11 cellular contexts compared by ENCODE assay signal in genomic region chr15:67193223-67194009, GRCh38.
A peak's percentile ranks its signal among the peaks of the same experiment; 100 is the strongest.
DNase-seq lines count a peak whose midpoint lies in the region; ATAC-seq and TF ChIP-seq lines count a peak whose summit lies in the region.
"Had no signal": no experiment of that assay in that cellular context is flagged by ENCODE, and none has a peak within 500 bp of the region (broad histone marks: within the 10 kb centered on the region; RNA-seq: fewer than 3 reads in every experiment).

No MANE protein-coding gene starts in this region.

- CTCF ChIA-PET in Calu3 (lab: Charles Lee) (no interaction called here), RWPE1 (lab: Yijun Ruan, JAX) (no interaction called here)

- no peak overlapping the region for H3K4me3 ChIP-seq in heart right ventricle
- peak overlapping the region in 1 of 3 donors; percentile 14 for H3K4me3 ChIP-seq in skeletal muscle tissue (ENCODE audit: low read length in 3 of 3)
- H3K4me3 ChIP-seq: SJCRH30 had no signal

- intact Hi-C loops in Calu3 (cut with micrococcal nuclease; ENCODE audit: unreplicated experiment) = no loop called here
- intact Hi-C loops in heart right ventricle (cut with DNase I) = no loop called here

- peak overlapping the region; percentile 15 for H3K27ac Mint-ChIP-seq in Calu3 (ENCODE audit: unreplicated experiment)

- DNase-seq in Calu3 (no peak), RWPE1 (ENCODE audit: low spot score) (no peak), heart right ventricle (no peak), NCI-H226 (no peak), inferior parietal cortex (ENCODE audit: extremely low spot score) (no peak), Kasumi-1 (lab: John Stamatoyannopoulos, UW) (no peak)
- DNase-seq in activated CD4-positive, CD25-positive, alpha-beta regulatory T cell treated with anti-CD3 and anti-CD28 coated beads, Interleukin-2, amount 50 U/mL, for 72 hours = no peak
- DNase-seq: activated CD4-positive, alpha-beta T cell treated with anti-CD3 and anti-CD28 coated beads for 48 hours; NCI-H510A treated with DMSO at 0.1 percent for 48 hours; SJCRH30 had no signal

- peak in 5 of 8 donors; percentile 13 to 59 (median 32) for ATAC-seq in heart right ventricle

- 61 to 71% methylated on average over 13 of the region's 13 CpGs for WGBS in heart right ventricle, 2 donors

- no peak for TF ChIP-seq CTCF in Calu3 (IDR thresholded peaks at IDR 0.05; ENCODE audit: unreplicated experiment)
- no peak for TF ChIP-seq CTCF in RWPE1 (conservative IDR thresholded peaks at IDR 0.05; ENCODE audit: low read depth)
- no peak for TF ChIP-seq CTCF in heart right ventricle (IDR thresholded peaks at IDR 0.05)

- H3K9me3 ChIP-seq in heart right ventricle = no peaks in the 10 kb centered on the region
- H3K9me3 ChIP-seq in skeletal muscle tissue (ENCODE audit: control insufficient read depth in 3 of 3, low read length in 3 of 3) = no peaks in the 10 kb centered on the region
- H3K9me3 ChIP-seq: SJCRH30 had no signal

- H3K4me1 ChIP-seq in heart right ventricle (peaks cover 21 to 60% (median 42%) of the 10 kb centered on the region in 9 donors), skeletal muscle tissue (ENCODE audit: control insufficient read depth in 3 of 3, insufficient read depth in 3 of 3, low read length in 3 of 3) (peaks cover 81 to 97% (median 82%) of the 10 kb centered on the region in 3 donors)

- no peak overlapping the region for H3K4me3 Mint-ChIP-seq in Calu3 (ENCODE audit: low read depth, unreplicated experiment)

- H3K27ac ChIP-seq in RWPE1 (peak overlapping the region; percentile 23), heart right ventricle (peak overlapping the region; percentile 22 to 79 (median 58)), skeletal muscle tissue (ENCODE audit: low read depth, low read length) (peak overlapping the region; percentile 90)
- H3K27ac ChIP-seq: SJCRH30 had no signal

- H3K36me3 ChIP-seq in heart right ventricle (peaks cover 0 to 65% (median 2%) of the 10 kb centered on the region in 9 donors), skeletal muscle tissue (ENCODE audit: control insufficient read depth in 3 of 3, insufficient read depth in 3 of 3, low read length in 3 of 3) (peaks cover 5 to 27% (median 20%) of the 10 kb centered on the region in 3 donors)

- POLR2A ChIA-PET in RWPE1 (lab: Yijun Ruan, JAX; ENCODE audit: low non-redundant PET) = no interaction called here

- no peaks in the 10 kb centered on the region for H3K27me3 ChIP-seq in heart right ventricle
- H3K27me3 ChIP-seq in skeletal muscle tissue (ENCODE audit: control insufficient read depth in 3 of 3, insufficient read depth in 3 of 3, low read length in 3 of 3) = no peaks in the 10 kb centered on the region
- H3K27me3 ChIP-seq: SJCRH30 had no signal

- H3K9me3 Mint-ChIP-seq in Calu3 (ENCODE audit: low read depth, unreplicated experiment) = no peaks in the 10 kb centered on the region

- peaks cover 94% of the 10 kb centered on the region for H3K36me3 Mint-ChIP-seq in Calu3 (ENCODE audit: insufficient read depth, unreplicated experiment)

- no TSS peak for BruUV-seq in Calu3 (replicated peaks; lab: Mats Ljungman, UMichigan)

- peaks cover 23% of the 10 kb centered on the region for H3K4me1 Mint-ChIP-seq in Calu3 (ENCODE audit: low read depth, unreplicated experiment)

- H3K27me3 Mint-ChIP-seq in Calu3 (ENCODE audit: unreplicated experiment) = no peaks in the 10 kb centered on the region

- H3K9ac ChIP-seq in skeletal muscle tissue (ENCODE audit: low read depth in 1 of 3, low read length in 3 of 3) = peak overlapping the region; percentile 40 to 61 (median 43)

Comparison
In these comparisons a context has a peak if more than half of its experiments do, and no peak if none do; other contexts are left out.
1. H3K27ac ChIP-seq: peak in every context shown above with its lines; median percentile 90 in skeletal muscle tissue; 58 in heart right ventricle; 23 in RWPE1.